In the genomic region with DNA sequence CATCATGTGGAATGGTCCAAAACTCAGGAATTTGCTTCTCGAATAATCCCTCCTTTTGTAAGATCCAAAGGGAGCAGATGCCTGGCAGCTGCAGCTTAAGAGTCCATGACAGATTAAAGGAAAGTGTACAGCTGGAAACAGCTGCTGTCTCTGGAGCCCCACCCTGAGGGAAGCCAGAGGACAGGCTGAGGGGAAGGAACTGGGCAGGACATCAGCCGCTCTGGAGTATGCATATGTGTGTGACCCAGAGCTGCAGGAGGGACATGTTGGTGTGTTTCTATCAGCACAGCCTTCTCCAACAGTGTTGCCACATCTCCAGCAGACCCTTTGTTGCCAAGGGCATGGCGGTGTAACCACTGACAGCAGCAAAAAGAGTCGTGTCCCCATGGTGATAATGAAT, we compare ENCODE assay signal across 12 cellular contexts. TPM values are rescaled to one million over a fixed set of nuclear protein-coding genes. Genes with fewer than 3 reads are reported as not detected.
DNase-seq lines count a peak whose midpoint lies in the region; ATAC-seq and TF ChIP-seq lines count a peak whose summit lies in the region.
"Had no signal": no experiment of that assay in that cellular context is flagged by ENCODE, and none has a peak within 500 bp of the region (broad histone marks: within the 10 kb centered on the region; RNA-seq: fewer than 3 reads in every experiment).

No MANE protein-coding gene starts in this region.

- H3K9me3 ChIP-seq in esophagus muscularis mucosa: no peaks in the 10 kb centered on the region
- H3K9me3 ChIP-seq in mucosa of descending colon: no peaks in the 10 kb centered on the region
- no peaks in the 10 kb centered on the region for H3K9me3 ChIP-seq in uterus
- H3K9me3 ChIP-seq in HAP-1: no peaks in the 10 kb centered on the region
- H3K9me3 ChIP-seq: thyroid gland had no signal

- peak overlapping the region; percentile 2 to 43 (median 22) for H3K27ac ChIP-seq in esophagus muscularis mucosa (replicated peaks in 1 of 4)
- H3K27ac ChIP-seq in uterus: no peak overlapping the region
- H3K27ac ChIP-seq: thyroid gland had no signal

- in situ Hi-C loops in HAP-1 (cut with MboI; ENCODE audit: low sequenced_read_pairs): loop anchor here (10.0 to 25.0 kb wide), 2 partner anchors 313 to 695 kb away; no protein-coding TSS in a partner anchor

- intact Hi-C loops in esophagus muscularis mucosa (cut with DNase I) (loop anchor here (10.0 kb wide), 2 partner anchors 125 to 435 kb away; partner anchors contain the start of gene TANC2), mucosa of descending colon (cut with DNase I, micrococcal nuclease) (loop anchor here (10.0 kb wide), 2 partner anchors 315 to 405 kb away; no protein-coding TSS in a partner anchor), uterus (cut with DNase I; ENCODE audit: low total_unique reads) (no loop called here)

- peaks cover 0 to 18% (median 4%) of the 10 kb centered on the region in 4 donors for H3K36me3 ChIP-seq in esophagus muscularis mucosa
- no peaks in the 10 kb centered on the region for H3K36me3 ChIP-seq in mucosa of descending colon (ENCODE audit: low read depth)
- no peaks in the 10 kb centered on the region for H3K36me3 ChIP-seq in uterus
- peaks cover 10% of the 10 kb centered on the region for H3K36me3 ChIP-seq in HAP-1 (replicated peaks)
- H3K36me3 ChIP-seq: thyroid gland had no signal

- TF ChIP-seq POLR2A in esophagus muscularis mucosa (IDR thresholded peaks at IDR 0.05; ENCODE audit: low read depth): no peak
- no peak for TF ChIP-seq POLR2A in uterus (IDR thresholded peaks at IDR 0.05)

- H3K4me1 ChIP-seq in esophagus muscularis mucosa (peaks cover 12 to 38% (median 23%) of the 10 kb centered on the region in 4 donors), mucosa of descending colon (ENCODE audit: low read depth) (no peaks in the 10 kb centered on the region), uterus (no peaks in the 10 kb centered on the region), HAP-1 (no peaks in the 10 kb centered on the region)
- H3K4me1 ChIP-seq: thyroid gland had no signal

- 54% methylated on average over 4 of the region's 4 CpGs for WGBS in esophagus muscularis mucosa

- H3K27me3 ChIP-seq in esophagus muscularis mucosa: no peaks in the 10 kb centered on the region
- no peaks in the 10 kb centered on the region for H3K27me3 ChIP-seq in uterus
- no peaks in the 10 kb centered on the region for H3K27me3 ChIP-seq in HAP-1 (ENCODE audit: low read depth)
- H3K27me3 ChIP-seq: thyroid gland had no signal

- ATAC-seq in mucosa of descending colon (peak; percentile 71), HG02610 (IDR thresholded peaks at IDR 0.05; ENCODE audit: unreplicated experiment) (no peak)

- H3K4me3 ChIP-seq in esophagus muscularis mucosa: no peak overlapping the region
- no peak overlapping the region for H3K4me3 ChIP-seq in mucosa of descending colon
- H3K4me3 ChIP-seq in uterus: no peak overlapping the region
- H3K4me3 ChIP-seq in HAP-1: no peak overlapping the region
- H3K4me3 ChIP-seq: thyroid gland had no signal

- TF ChIP-seq EP300 in esophagus muscularis mucosa (IDR thresholded peaks at IDR 0.05): no peak

- TF ChIP-seq CTCF in esophagus muscularis mucosa (IDR thresholded peaks at IDR 0.05) (no peak), mucosa of descending colon (IDR thresholded peaks at IDR 0.05) (no peak), uterus (IDR thresholded peaks at IDR 0.05) (no peak)

- DNase-seq in NCI-H748 (lab: John Stamatoyannopoulos, UW; ENCODE audit: unreplicated experiment) (peak; percentile 20), NCI-H748 treated with DMSO at 0.1 percent for 48 hours (lab: John Stamatoyannopoulos, UW) (no peak), esophagus muscularis mucosa (ENCODE audit: extremely low spot score) (no peak), mucosa of descending colon (peak; percentile 37 to 62 (median 52)), uterus (peak; percentile 32 to 51), HAP-1 (ENCODE audit: low spot score in 2 of 2) (no peak)
- no peak for DNase-seq in stimulated activated CD4-positive, alpha-beta T cell treated with anti-CD3 and anti-CD28 coated beads, Interleukin-12 subunit alpha, Interleukin-12 subunit beta, amount 100 ng/mL, for 4 hours
- DNase-seq: effector CD4-positive, alpha-beta T cell; KBM-7; stimulated activated CD4-positive, alpha-beta T cell treated with anti-CD3 and anti-CD28 coated beads, Interleukin-2, amount 100 ng/mL, for 48 hours had no signal

RNA-seq across cellular contexts. Expression of gene CYB561, which starts 46.2 kb away (rescaled TPM):
- total RNA-seq in esophagus muscularis mucosa (10 to 100 TPM in 3 of 4 donors, 1 to 10 TPM in 1; 8.8 to 17.0 (median 13.2) TPM), mucosa of descending colon (10 to 100 TPM; 38.1 to 54.9 (median 51.3) TPM), uterus (10 to 100 TPM; 15.0 to 19.5 (median 16.5) TPM)

Comparison
In these comparisons a context has a peak if more than half of its experiments do, and no peak if none do; other contexts are left out.
1. DNase-seq: peak in NCI-H748 (single experiment), mucosa of descending colon (3 of 3) and uterus (2 of 2); none in NCI-H748 treated with DMSO at 0.1 percent for 48 hours (single experiment), esophagus muscularis mucosa (single experiment), stimulated activated CD4-positive, alpha-beta T cell treated with anti-CD3 and anti-CD28 coated beads, Interleukin-12 subunit alpha, Interleukin-12 subunit beta, amount 100 ng/mL, for 4 hours (single experiment) and HAP-1 (0 of 2).
2. H3K27ac ChIP-seq: peak in esophagus muscularis mucosa (4 of 4); none in uterus (0 of 2).